ENCODE assay signal across 12 cellular contexts in genomic region chr17:70116919-70117318, GRCh38. TPM values are rescaled to one million over a fixed set of nuclear protein-coding genes. Genes with fewer than 3 reads are reported as not detected.
"Had no signal": no experiment of that assay in that cellular context is flagged by ENCODE, and none has a peak within 500 bp of the region (broad histone marks: within the 10 kb centered on the region; RNA-seq: fewer than 3 reads in every experiment).

No MANE protein-coding gene starts in this region.

- ATAC-seq: GM23338, HCT116 had no signal

- H3K4me2 ChIP-seq: GM23338 had no signal

- H3K27ac ChIP-seq: GM23248 had no signal

- H3K36me3 ChIP-seq: HAP-1 had no signal

- FAIRE-seq: H1, H54 had no signal

- H3K9me3 ChIP-seq: HAP-1 had no signal

- DNase-seq: GM23248, GOT3, H7, H9, HCEC 1CT, HFFc6 had no signal

- H3K9ac ChIP-seq: GM23248 had no signal

- H2AFZ ChIP-seq: GM23248, GM23338 had no signal

- H3K4me3 ChIP-seq: GM23248, GM23338, HAP-1 had no signal

- H3K4me1 ChIP-seq: HAP-1 had no signal

RNA-seq across cellular contexts. Expression of gene KCNJ16, which starts 41.9 kb away (rescaled TPM):
- total RNA-seq: GM23248, GM23338, H1, H4, H9, HFFc6 had no signal
- polyA plus RNA-seq: GM23248, GM23338, H1 had no signal
